21 cellular contexts compared by ENCODE assay signal in genomic region chr20:39298116-39298515, GRCh38.
"Had no signal": no experiment of that assay in that cellular context is flagged by ENCODE, and none has a peak within 500 bp of the region (broad histone marks: within the 10 kb centered on the region; RNA-seq: fewer than 3 reads in every experiment).

No MANE protein-coding gene starts in this region.

- DNase-seq: activated CD4-positive, alpha-beta memory T cell treated with anti-CD3 and anti-CD28 coated beads, Interleukin-2, amount 10 ng/mL, durations not matched to agents 7 days and 5 days; activated CD4-positive, alpha-beta T cell treated with anti-CD3 and anti-CD28 coated beads, Interleukin-2, amount 10 ng/mL, durations not matched to agents 24 days and 14 days; activated gamma-delta T cell treated with Interleukin-2 at 50 U/mL for 16 hours; activated T-cell treated with anti-CD3 and anti-CD28 coated beads, Interleukin-2, amount 50 U/mL, for 1 hour; brain microvascular endothelial cell; central memory CD4-positive, alpha-beta T cell; effector memory CD8-positive, alpha-beta T cell; gastrocnemius medialis; heart left ventricle; kidney; natural killer cell; pancreas; stimulated activated CD4-positive, alpha-beta T cell treated with anti-CD3 and anti-CD28 coated beads, Interleukin-4, amount 100 ng/mL, for 24 hours; stimulated activated naive CD8-positive, alpha-beta T cell treated with anti-CD3 and anti-CD28 coated beads, Interleukin-15, Interleukin-2, amounts not matched to agents 100 U/mL and 50 U/mL, for 24 hours; T-cell; tibial artery had no signal

- H3K27me3 ChIP-seq: ascending aorta, brain microvascular endothelial cell, gastrocnemius medialis, heart left ventricle, left lung, pancreas, tibial artery had no signal

- H3K4me1 ChIP-seq: ascending aorta, gastrocnemius medialis, pancreas, tibial artery had no signal

- H3K27ac ChIP-seq: ascending aorta, brain microvascular endothelial cell, gastrocnemius medialis, heart left ventricle, left lung, pancreas, tibial artery, VCaP had no signal

- H3K36me3 ChIP-seq: ascending aorta, brain microvascular endothelial cell, gastrocnemius medialis, heart left ventricle, left lung, pancreas, tibial artery had no signal

- H3K9me3 ChIP-seq: ascending aorta, gastrocnemius medialis, heart left ventricle, left lung, pancreas, tibial artery had no signal

- H3K4me3 ChIP-seq: ascending aorta, gastrocnemius medialis, heart left ventricle, left lung, lung, pancreas, smooth muscle cell, tibial artery had no signal
